Comparison of ENCODE assay signal across 8 cellular contexts in the genomic region with DNA sequence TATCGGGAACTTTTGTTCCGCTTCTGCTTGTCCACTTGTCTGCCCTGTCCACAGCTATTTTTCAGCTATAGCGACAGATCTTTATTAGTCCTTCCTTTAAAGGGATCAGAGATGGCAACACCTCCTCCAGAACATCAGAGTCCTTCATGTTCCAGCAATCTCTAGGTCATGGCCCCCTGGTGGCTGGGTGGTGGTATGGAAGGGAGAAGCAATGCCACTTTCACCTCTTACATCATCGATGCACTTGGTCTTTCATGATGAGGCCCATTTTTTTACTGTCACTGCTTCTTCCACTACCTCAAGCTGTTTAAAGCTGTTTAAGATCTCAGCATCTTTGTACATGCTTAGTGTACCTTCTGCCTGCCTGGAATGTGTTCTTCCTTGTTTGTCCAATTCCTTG.
DNase-seq lines count a peak whose midpoint lies in the region; ATAC-seq and TF ChIP-seq lines count a peak whose summit lies in the region.

No MANE protein-coding gene starts in this region.

- H3K79me2 ChIP-seq in DND-41 (ENCODE audit: insufficient read depth, low read length), result no peaks in the 10 kb centered on the region

- H3K27ac ChIP-seq in DND-41 (ENCODE audit: low read length), result no peak overlapping the region

- H3K4me1 ChIP-seq in DND-41 (ENCODE audit: insufficient read depth, low read length), result no peaks in the 10 kb centered on the region

- H3K27me3 ChIP-seq in DND-41 (ENCODE audit: insufficient read depth, low read length, poor library complexity), result no peaks in the 10 kb centered on the region

- TF ChIP-seq CTCF in DND-41 (IDR thresholded peaks at IDR 0.05; ENCODE audit: borderline replicate concordance, extremely low read depth, low read length, poor library complexity, severe bottlenecking), result peak; percentile 64

- no peaks in the 10 kb centered on the region for H4K20me1 ChIP-seq in DND-41 (ENCODE audit: insufficient read depth, low read length)

- H3K4me2 ChIP-seq in DND-41 (ENCODE audit: insufficient read depth, low read length), result no peak overlapping the region

- H2AFZ ChIP-seq in DND-41 (ENCODE audit: low read depth, low read length), result no peak overlapping the region

- H3K4me3 ChIP-seq in DND-41 (ENCODE audit: low read depth in 1 of 2, low read length in 2 of 2), result no peak overlapping the region

- no peaks in the 10 kb centered on the region for H3K36me3 ChIP-seq in DND-41 (ENCODE audit: insufficient read depth, low read length)

- ATAC-seq in DND-41 (ENCODE audit: insufficient read depth, low read depth), result peak; percentile 64; the same call in 1 of the 3 replicates
- peak; percentile 32 for ATAC-seq in esophagus mucosa

- DNase-seq in DND-41 (peak; percentile 36), HT-29 (ENCODE audit: low spot score) (peak; percentile 50), medulla oblongata (ENCODE audit: extremely low spot score) (no peak), NCI-H345 treated with DMSO at 0.1 percent for 48 hours (lab: John Stamatoyannopoulos, UW; ENCODE audit: unreplicated experiment) (no peak), DMS79 treated with DMSO at 0.1 percent for 48 hours (lab: John Stamatoyannopoulos, UW) (no peak)
- peak; percentile 12 for DNase-seq in activated CD4-positive, alpha-beta T cell treated with anti-CD3 and anti-CD28 coated beads for 1 hour
- DNase-seq in stimulated activated CD4-positive, alpha-beta T cell treated with anti-CD3 and anti-CD28 coated beads, Interleukin-4, amount 100 ng/mL, for 4 hours, result peak; percentile 22 to 34

- no peak overlapping the region for H3K9ac ChIP-seq in DND-41 (ENCODE audit: low read depth, low read length)

- H3K9me3 ChIP-seq in DND-41 (ENCODE audit: insufficient read depth, low read length, severe bottlenecking), result no peaks in the 10 kb centered on the region

Comparison
In these comparisons a context has a peak if more than half of its experiments do, and no peak if none do; other contexts are left out.
1. DNase-seq: peak in DND-41 (single experiment), HT-29 (single experiment), activated CD4-positive, alpha-beta T cell treated with anti-CD3 and anti-CD28 coated beads for 1 hour (single experiment) and stimulated activated CD4-positive, alpha-beta T cell treated with anti-CD3 and anti-CD28 coated beads, Interleukin-4, amount 100 ng/mL, for 4 hours (2 of 2); none in medulla oblongata (single experiment), NCI-H345 treated with DMSO at 0.1 percent for 48 hours (single experiment) and DMS79 treated with DMSO at 0.1 percent for 48 hours (single experiment).